Comparison of ENCODE assay signal across 38 cellular contexts in genomic region chr11:62253999-62254542, GRCh38. TPM values are rescaled to one million over a fixed set of nuclear protein-coding genes. Genes with fewer than 3 reads are reported as not detected.
"Had no signal": no experiment of that assay in that cellular context is flagged by ENCODE, and none has a peak within 500 bp of the region (broad histone marks: within the 10 kb centered on the region; RNA-seq: fewer than 3 reads in every experiment).

No MANE protein-coding gene starts in this region.

- DNase-seq: Karpas-422, Kasumi-1, MG63, MM.1S, MV-4-11, NCI-H1048, NCI-H1092, NCI-H1092 treated with DMSO at 0.1 percent for 48 hours, NCI-H1105, NCI-H1105 treated with DMSO at 0.1 percent for 48 hours, NCI-H1417, NCI-H1417 treated with DMSO at 0.1 percent for 48 hours, NCI-H1436, NCI-H1436 treated with DMSO at 0.1 percent for 48 hours, NCI-H146, NCI-H1694, NCI-H1694 treated with DMSO at 0.1 percent for 48 hours, NCI-H187, NCI-H187 treated with DMSO at 0.1 percent for 48 hours, NCI-H1930, NCI-H2029, NCI-H2029 treated with DMSO at 0.1 percent for 48 hours, NCI-H2081, NCI-H2081 treated with DMSO at 0.1 percent for 48 hours, NCI-H2107, NCI-H2171, NCI-H2171 treated with DMSO at 0.1 percent for 48 hours, NCI-H2227 treated with DMSO at 0.1 percent for 48 hours, NCI-H226, NCI-H345, NCI-H446, NCI-H446 treated with DMSO at 0.1 percent for 48 hours, NCI-H510A had no signal

- H3K27ac ChIP-seq: KMS-11 had no signal

- H3K4me3 ChIP-seq: MG63 had no signal

- H3K9me3 ChIP-seq: MG63 had no signal

- H3K9ac ChIP-seq: KMS-11 had no signal

- H3K4me2 ChIP-seq: KMS-11 had no signal

- H3K36me3 ChIP-seq: MG63 had no signal

RNA-seq across cellular contexts. Expression of gene SCGB1D2, which starts 12.0 kb away (rescaled TPM):
- total RNA-seq: LHCN-M2, M059J, MCF 10A, NCI-H460 had no signal

RNA-seq across cellular contexts. Expression of gene SCGB2A2, which starts 15.9 kb away (rescaled TPM):
- total RNA-seq: LHCN-M2, M059J, MCF 10A, NCI-H460 had no signal

RNA-seq across cellular contexts. Expression of gene SCGB1D4, which starts 44.8 kb away (rescaled TPM):
- total RNA-seq: LHCN-M2, M059J, MCF 10A, NCI-H460 had no signal

RNA-seq across cellular contexts. Expression of gene SCGB2A1, which starts 45.6 kb away (rescaled TPM):
- total RNA-seq: LHCN-M2, M059J, MCF 10A, NCI-H460 had no signal
